Comparison of ENCODE assay signal across 8 cellular contexts in the genomic region with DNA sequence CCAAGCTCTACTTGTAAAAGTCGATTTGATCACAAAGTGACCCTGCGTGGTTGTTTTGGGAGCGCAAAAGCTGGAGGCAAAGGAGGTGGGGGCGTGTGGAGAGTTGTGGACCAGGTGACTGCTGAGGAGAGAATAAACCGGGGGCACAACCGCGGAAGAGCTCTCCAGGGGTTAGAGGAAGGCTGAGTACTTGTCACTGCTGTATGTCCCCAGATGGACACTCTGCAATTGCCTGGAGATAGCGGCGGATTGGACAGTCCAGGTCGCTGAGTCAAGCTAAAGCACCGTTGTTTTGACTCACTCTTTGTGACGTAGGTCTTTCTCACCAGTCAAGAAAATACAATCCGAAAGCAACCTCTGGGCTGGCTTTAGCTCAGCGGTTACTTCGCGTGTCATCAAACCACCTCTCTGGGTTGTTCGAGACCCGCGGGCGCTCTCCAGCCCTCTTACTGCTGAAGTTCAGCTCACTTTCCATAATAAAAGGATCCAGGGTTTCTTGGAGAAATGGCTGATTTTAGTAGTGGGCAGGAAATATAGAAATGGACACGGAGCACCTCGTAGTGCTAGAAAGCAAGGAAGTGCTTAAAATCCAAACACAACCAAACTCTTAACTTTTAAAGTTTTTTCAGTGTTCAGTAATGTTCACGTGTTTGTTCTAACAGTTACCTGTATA. TPM values are rescaled to one million over a fixed set of nuclear protein-coding genes. Genes with fewer than 3 reads are reported as not detected.
DNase-seq lines count a peak whose midpoint lies in the region; ATAC-seq and TF ChIP-seq lines count a peak whose summit lies in the region.

No MANE protein-coding gene starts in this region.

- H3K9me3 Mint-ChIP-seq in endodermal cell (no peaks in the 10 kb centered on the region), naive B cell (peaks cover 0 to 3% (median 1%) of the 10 kb centered on the region in 7 donors)

- H3K9me3 ChIP-seq in endodermal cell (ENCODE audit: control insufficient read depth, low read length): no peaks in the 10 kb centered on the region

- TF ChIP-seq CTCF in endodermal cell (conservative IDR thresholded peaks at IDR 0.05): no peak

- peaks cover 5% of the 10 kb centered on the region for H3K27me3 ChIP-seq in endodermal cell (ENCODE audit: control insufficient read depth, insufficient read depth, low read length, poor library complexity, severe bottlenecking)

- peak; percentile 92 for ATAC-seq in GM18505 (IDR thresholded peaks at IDR 0.05; ENCODE audit: unreplicated experiment)
- ATAC-seq in HG02759 (IDR thresholded peaks at IDR 0.05; ENCODE audit: unreplicated experiment): peak; percentile 91
- ATAC-seq in naive B cell (ENCODE audit: low read depth in 2 of 2): peak; percentile 59 to 68

- H3K4me1 Mint-ChIP-seq in endodermal cell: peaks cover 1% of the 10 kb centered on the region
- peaks cover 0 to 8% (median 7%) of the 10 kb centered on the region in 3 donors for H3K4me1 Mint-ChIP-seq in naive B cell

- H3K9ac ChIP-seq in endodermal cell (ENCODE audit: extremely low read depth, low read length, poor library complexity, severe bottlenecking): no peak overlapping the region

- H3K27ac ChIP-seq in endodermal cell (ENCODE audit: low read depth, low read length): no peak overlapping the region

- H3K36me3 ChIP-seq in endodermal cell (ENCODE audit: control insufficient read depth, insufficient read depth, low read length): no peaks in the 10 kb centered on the region

- no peaks in the 10 kb centered on the region for H3K36me3 Mint-ChIP-seq in endodermal cell (ENCODE audit: low read depth)
- peaks cover 4 to 7% of the 10 kb centered on the region in 2 donors for H3K36me3 Mint-ChIP-seq in naive B cell

- no peaks in the 10 kb centered on the region for H3K4me1 ChIP-seq in endodermal cell (ENCODE audit: control insufficient read depth, insufficient read depth, low read length)

- TF ChIP-seq POLR2A in GM18505 (IDR thresholded peaks at IDR 0.05; ENCODE audit: borderline replicate concordance, extremely low read depth, insufficient read depth, insufficient read length): no peak

- H3K4me3 Mint-ChIP-seq in endodermal cell (peak overlapping the region; percentile 68), naive B cell (peak overlapping the region in 6 of 8 donors; percentile 3 to 80 (median 22))

- H3K4me3 ChIP-seq in endodermal cell (ENCODE audit: low read length): peak overlapping the region; percentile 91

- DNase-seq in NCI-H446 (lab: John Stamatoyannopoulos, UW): peak; percentile 9 to 58
- peak; percentile 31 to 43 for DNase-seq in activated CD8-positive, alpha-beta memory T cell treated with anti-CD3 and anti-CD28 coated beads for 4 hours (ENCODE audit: low read depth in 2 of 2)
- DNase-seq in endodermal cell: peak; percentile 93
- peak; percentile 12 for DNase-seq in naive B cell
- peak; percentile 71 for DNase-seq in stimulated activated naive CD4-positive, alpha-beta T cell treated with Interleukin-2 at 50 U/mL for 16 hours (lab: John Stamatoyannopoulos, UW)
- no peak for DNase-seq in middle frontal gyrus (ENCODE audit: extremely low spot score, low spot score)

- H3K27me3 Mint-ChIP-seq in endodermal cell (ENCODE audit: insufficient read depth) (peaks cover 15% of the 10 kb centered on the region), naive B cell (peaks cover 32 to 56% (median 39%) of the 10 kb centered on the region in 3 donors)

- WGBS in endodermal cell (ENCODE audit: insufficient coverage in 1 of 2, insufficient read length in 1 of 2), 2 experiments: 5 to 6% methylated on average over 8 to 23 of the region's 23 CpGs

- peak overlapping the region; percentile 77 for H3K27ac Mint-ChIP-seq in endodermal cell
- H3K27ac Mint-ChIP-seq in naive B cell: peak overlapping the region in 1 of 6 donors; percentile 84

RNA-seq across cellular contexts. Expression of gene ZMAT2, which starts 25.7 kb away (rescaled TPM):
- 10 to 100 TPM; 62.6 to 73.1 TPM for total RNA-seq in endodermal cell
- polyA plus RNA-seq in endodermal cell (2013, experiment 1 of 2): 75.4 TPM
- 65.8 TPM for polyA plus RNA-seq in endodermal cell (2013, experiment 2 of 2)
- polyA plus RNA-seq in naive B cell (ENCODE audit: low read depth in 6 of 6): 10 to 100 TPM; 68.6 to 85.8 (median 76.7) TPM

RNA-seq across cellular contexts. Expression of gene HARS2, which starts 34.7 kb away (rescaled TPM):
- 10 to 100 TPM; 30.9 to 35.5 TPM for total RNA-seq in endodermal cell
- 28.9 TPM for polyA plus RNA-seq in endodermal cell (2013, experiment 1 of 2)
- polyA plus RNA-seq in endodermal cell (2013, experiment 2 of 2): 24.4 TPM
- 10 to 100 TPM; 12.2 to 26.2 (median 18.7) TPM for polyA plus RNA-seq in naive B cell (ENCODE audit: low read depth in 6 of 6)

RNA-seq across cellular contexts. Expression of gene HARS1, which starts 34.8 kb away (rescaled TPM):
- total RNA-seq in endodermal cell: 10 to 100 TPM; 48.0 to 52.1 TPM
- 51.0 TPM for polyA plus RNA-seq in endodermal cell (2013, experiment 1 of 2)
- 43.0 TPM for polyA plus RNA-seq in endodermal cell (2013, experiment 2 of 2)
- 10 to 100 TPM; 37.6 to 73.5 (median 40.3) TPM for polyA plus RNA-seq in naive B cell (ENCODE audit: low read depth in 6 of 6)

RNA-seq across cellular contexts. Expression of gene DND1, which starts 52.6 kb away (rescaled TPM):
- total RNA-seq in endodermal cell: 1 to 10 TPM; 1.1 to 1.6 TPM
- polyA plus RNA-seq in endodermal cell (2013, experiment 1 of 2): 1.8 TPM
- polyA plus RNA-seq in endodermal cell (2013, experiment 2 of 2): 2.7 TPM
- polyA plus RNA-seq in naive B cell (ENCODE audit: low read depth in 6 of 6): under 1 TPM in 1 of 6 donors, not detected in 5; 0.21 TPM
